ENCODE assay signal across 1 cellular context in genomic region chr11:18495268-18495667, GRCh38.
TF ChIP-seq lines count a peak whose summit lies in the region.

No MANE protein-coding gene starts in this region.

TF ChIP-seq in GM12878, 131 proteins besides CTCF, POLR2A, EP300 and RAD21:
- no peak for TF ChIP-seq CHD4 (IDR thresholded peaks at IDR 0.05)
- no peak for TF ChIP-seq BCL11A (IDR thresholded peaks at IDR 0.05; ENCODE audit: low read depth, low read length)
- no peak for TF ChIP-seq ZNF384 (IDR thresholded peaks at IDR 0.05; ENCODE audit: borderline replicate concordance, low read depth, low read length)
- TF ChIP-seq ZBTB11 (CRISPR knock-in tag; IDR thresholded peaks at IDR 0.05), result no peak
